20 cellular contexts compared by ENCODE assay signal in the genomic region with DNA sequence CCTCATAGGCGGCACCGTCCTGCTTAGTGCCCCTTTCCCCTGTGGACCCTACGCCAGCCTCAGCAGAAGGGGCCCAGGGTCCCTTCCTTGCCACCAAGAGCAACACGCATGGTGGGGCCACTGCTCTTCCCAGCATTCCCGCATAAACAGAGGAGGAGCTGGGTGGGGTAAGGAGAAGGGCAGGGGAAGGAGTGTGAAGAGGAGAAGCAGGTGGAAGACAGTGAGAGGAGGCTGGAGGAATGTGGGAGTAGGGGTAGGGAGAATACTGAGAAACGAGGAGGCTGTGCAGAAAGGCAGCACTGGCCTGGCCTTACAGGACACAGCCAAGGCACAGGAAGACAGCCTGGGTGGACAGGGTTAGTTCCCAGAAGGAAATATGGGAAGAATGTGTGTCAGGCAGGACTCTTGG. TPM values are rescaled to one million over a fixed set of nuclear protein-coding genes. Genes with fewer than 3 reads are reported as not detected.
DNase-seq lines count a peak whose midpoint lies in the region; ATAC-seq, FAIRE-seq and TF ChIP-seq lines count a peak whose summit lies in the region.
"Had no signal": no experiment of that assay in that cellular context is flagged by ENCODE, and none has a peak within 500 bp of the region (broad histone marks: within the 10 kb centered on the region; RNA-seq: fewer than 3 reads in every experiment).

No MANE protein-coding gene starts in this region.

- H3K27ac Mint-ChIP-seq in GM23338 (0 out of 2 replicates have a peak overlapping the region, but pooled peaks have one; percentile 77), naive B cell (peak overlapping the region in 2 of 6 donors; percentile 67 to 76)

- WGBS in A549 (ENCODE audit: missing lambda C conversion rate): 61% methylated on average over 6 of the region's 6 CpGs
- 73% methylated on average over 5 of the region's 6 CpGs; no CpG with 5 or more reads in 1 of the 2 experiments for WGBS in H1 (ENCODE audit: extremely low coverage in 1 of 2, insufficient coverage in 1 of 2, insufficient read length in 1 of 2, insufficient replicate concordance in 2 of 2, low coverage in 1 of 2, low lambda C conversion rate in 2 of 2, missing lambda C conversion rate in 1 of 2), 2 experiments

- DNase-seq in A549 (ENCODE audit: low read depth in 1 of 2, low spot score in 1 of 2): no peak
- peak; percentile 75 for DNase-seq in GM23338 (ENCODE audit: low spot score)
- peak in 1 of 2 experiments; percentile 54 for DNase-seq in H1 (ENCODE audit: low read depth in 1 of 2, low spot score in 2 of 2)
- DNase-seq in naive B cell: peak; percentile 19
- no peak for DNase-seq in kidney glomerular epithelial cell (lab: John Stamatoyannopoulos, UW)
- DNase-seq in effector CD4-positive, alpha-beta T cell: no peak
- DNase-seq: EL, KG1, NCI-H1048, NCI-H1436 treated with DMSO at 0.1 percent for 48 hours, NCI-H2029 treated with DMSO at 0.1 percent for 48 hours, NCI-H510A, NCI-H82, PC-9 had no signal

- H4K5ac ChIP-seq in H1 (ENCODE audit: insufficient read length, low read depth, low read length): peak overlapping the region; percentile 44

- H3F3A ChIP-seq in GM23338 (replicated peaks; ENCODE audit: low read depth): 0 out of 2 replicates have a peak, but pooled peaks cover 3% of the 10 kb centered on the region

- peak overlapping the region; percentile 69 for H2BK120ac ChIP-seq in H1 (replicated peaks; ENCODE audit: low read depth, low read length)

- H3K9me2 ChIP-seq in GM23338 (ENCODE audit: insufficient read depth): no peaks in the 10 kb centered on the region

- H3K9me3 Mint-ChIP-seq in GM23338: peaks cover 59% of the 10 kb centered on the region
- peaks cover 20 to 61% (median 49%) of the 10 kb centered on the region in 7 donors for H3K9me3 Mint-ChIP-seq in naive B cell

- CTCF ChIA-PET in A549 (lab: Yijun Ruan, JAX) (no interaction called here), H1 (lab: Charles Lee; ENCODE audit: partially characterized antibody) (interaction anchor here (0.7 to 1.2 kb wide), 4 partner anchors 10 to 303 kb away, joined by 3 to 4 read pairs (median 3); no protein-coding TSS in a partner anchor)

- no peak overlapping the region; the same call in 1 of the 2 replicates for H2AK5ac ChIP-seq in H1 (ENCODE audit: low read depth, low read length)

- H3K4me3 ChIP-seq in A549: no peak overlapping the region
- peak overlapping the region; percentile 15; the same call in 1 of the 2 replicates for H3K4me3 ChIP-seq in GM23338
- no peak overlapping the region for H3K4me3 ChIP-seq in H1 (ENCODE audit: extremely low read depth in 1 of 4, insufficient read depth in 2 of 4, low read depth in 3 of 4, low read length in 4 of 4)
- H3K4me3 ChIP-seq: BLaER1 treated with 17β-estradiol and CSF1 and Interleukin-3, amounts not matched to agents 10 nM and 100 nM; HAP-1; PC-9 had no signal

- H3K4me2 ChIP-seq in A549 (no peak overlapping the region), GM23338 (peak overlapping the region; percentile 59), H1 (ENCODE audit: insufficient read depth in 1 of 2, low read depth in 2 of 2, low read length in 2 of 2) (peak overlapping the region; percentile 3 to 15; a peak in 1 of 4 replicates)
- H3K4me2 ChIP-seq: BLaER1 treated with 17β-estradiol and CSF1 and Interleukin-3, amounts not matched to agents 10 nM and 100 nM; PC-9 had no signal

- no peak for TF ChIP-seq POLR2A in A549 (IDR thresholded peaks at IDR 0.05; ENCODE audit: low read length)
- no peak for TF ChIP-seq POLR2A in H1 (IDR thresholded peaks at IDR 0.05; ENCODE audit: control extremely low read depth in 1 of 2, low read depth in 2 of 2, low read length in 2 of 2)

- H3K4me1 Mint-ChIP-seq in GM23338 (peaks cover 12% of the 10 kb centered on the region), naive B cell (no peaks in the 10 kb centered on the region)

- H2BK15ac ChIP-seq in H1 (ENCODE audit: low read length): 0 out of 2 replicates have a peak overlapping the region, but pooled peaks have one; percentile 61

- no peaks in the 10 kb centered on the region for H4K20me1 ChIP-seq in GM23338 (replicated peaks; ENCODE audit: insufficient read depth)
- no peaks in the 10 kb centered on the region for H4K20me1 ChIP-seq in H1 (replicated peaks in 1 of 2; ENCODE audit: control insufficient read depth in 1 of 2, insufficient read depth in 2 of 2, low read length in 2 of 2)
- H4K20me1 ChIP-seq: BLaER1 treated with 17β-estradiol and CSF1 and Interleukin-3, amounts not matched to agents 10 nM and 100 nM had no signal

- H4K91ac ChIP-seq in H1 (replicated peaks; ENCODE audit: insufficient read length, low read length): peak overlapping the region; percentile 75

- H3K56ac ChIP-seq in H1 (replicated peaks; ENCODE audit: insufficient read length, low read depth, low read length): no peak overlapping the region

- H4K8ac ChIP-seq in H1 (ENCODE audit: extremely low read depth, insufficient read depth, low read length): peak overlapping the region; percentile 47

- peak overlapping the region; percentile 92; the same call in 1 of the 2 replicates for H2BK5ac ChIP-seq in H1 (ENCODE audit: low read depth, low read length)

- H3K9ac ChIP-seq in H1 (replicated peaks in 1 of 4; ENCODE audit: extremely low read depth in 1 of 4, low read depth in 3 of 4, low read length in 3 of 4): no peak overlapping the region
- H3K9ac ChIP-seq: BLaER1 treated with 17β-estradiol and CSF1 and Interleukin-3, amounts not matched to agents 10 nM and 100 nM had no signal

- TF ChIP-seq EP300 in A549 (IDR thresholded peaks at IDR 0.05) (no peak), H1 (IDR thresholded peaks at IDR 0.05; ENCODE audit: borderline replicate concordance in 1 of 2, low read depth in 2 of 2, low read length in 2 of 2) (no peak)

- no peak overlapping the region for H3K4me3 Mint-ChIP-seq in GM23338
- no peak overlapping the region for H3K4me3 Mint-ChIP-seq in naive B cell

- no peaks in the 10 kb centered on the region for H3K79me1 ChIP-seq in H1 (ENCODE audit: low read depth, low read length)

- TF ChIP-seq RAD21 in A549 (conservative IDR thresholded peaks at IDR 0.05 in 1 of 2, IDR thresholded peaks at IDR 0.05 in 1 of 2) (no peak), H1 (IDR thresholded peaks at IDR 0.05 in 1 of 2, conservative IDR thresholded peaks at IDR 0.05 in 1 of 2; ENCODE audit: low read depth in 2 of 2, low read length in 2 of 2) (no peak)

- TF ChIP-seq CTCF in A549 (IDR thresholded peaks at IDR 0.05) (no peak), GM23338 (conservative IDR thresholded peaks at IDR 0.05; ENCODE audit: low read depth in 2 of 2) (no peak), H1 (IDR thresholded peaks at IDR 0.05; ENCODE audit: control extremely low read depth in 1 of 3, insufficient read depth in 1 of 3, low read depth in 1 of 3, low read length in 3 of 3) (no peak)

- H3K27ac ChIP-seq in A549 (no peak overlapping the region), GM23338 (ENCODE audit: low read depth) (peak overlapping the region; percentile 81), H1 (ENCODE audit: low read depth, low read length) (no peak overlapping the region; the same call in 1 of the 2 replicates)
- H3K27ac ChIP-seq: BLaER1 treated with 17β-estradiol and CSF1 and Interleukin-3, amounts not matched to agents 10 nM and 100 nM; PC-9 had no signal

- peak overlapping the region; percentile 81 for H3K4ac ChIP-seq in H1 (replicated peaks; ENCODE audit: insufficient read length, low read depth, low read length)

- H2AFZ ChIP-seq in GM23338: peak overlapping the region; percentile 35; the same call in 1 of the 2 replicates
- H2AFZ ChIP-seq in H1 (ENCODE audit: low read length): no peak overlapping the region
- H2AFZ ChIP-seq: PC-9 had no signal

- H3K18ac ChIP-seq in H1 (ENCODE audit: extremely low read depth, low read length): peak overlapping the region; percentile 94

- H3K27me3 ChIP-seq in GM23338 (ENCODE audit: insufficient read depth) (no peaks in the 10 kb centered on the region), H1 (replicated peaks in 1 of 4; ENCODE audit: control insufficient read depth in 3 of 4, extremely low read depth in 1 of 4, insufficient read depth in 3 of 4, low read length in 3 of 4) (no peaks in the 10 kb centered on the region)
- H3K27me3 ChIP-seq: BLaER1 treated with 17β-estradiol and CSF1 and Interleukin-3, amounts not matched to agents 10 nM and 100 nM had no signal

- H3K23ac ChIP-seq in H1 (ENCODE audit: insufficient read length): no peak overlapping the region

- H3K9me3 ChIP-seq in A549 (peaks cover 85% of the 10 kb centered on the region), H1 (ENCODE audit: insufficient read depth in 2 of 2, low read depth in 1 of 2, low read length in 1 of 2) (peaks cover 9 to 15% of the 10 kb centered on the region in 2 experiments)

- H3K4me1 ChIP-seq in A549: no peaks in the 10 kb centered on the region
- peaks cover 10% of the 10 kb centered on the region for H3K4me1 ChIP-seq in GM23338 (ENCODE audit: insufficient read depth)
- H3K4me1 ChIP-seq in H1 (replicated peaks in 1 of 4; ENCODE audit: control insufficient read depth in 3 of 4, insufficient read depth in 4 of 4, low read length in 3 of 4): peaks cover 0 to 11% (median 8%) of the 10 kb centered on the region in 4 experiments; a peak in 4 of 7 replicates
- H3K4me1 ChIP-seq: BLaER1 treated with 17β-estradiol and CSF1 and Interleukin-3, amounts not matched to agents 10 nM and 100 nM; HAP-1 had no signal

- peaks cover 17% of the 10 kb centered on the region for H3K36me3 ChIP-seq in GM23338 (ENCODE audit: insufficient read depth)
- peaks cover 10 to 27% (median 19%) of the 10 kb centered on the region in 4 experiments; a peak in 6 of 8 replicates for H3K36me3 ChIP-seq in H1 (ENCODE audit: control insufficient read depth in 2 of 4, insufficient read depth in 4 of 4, low read length in 3 of 4)

- ATAC-seq in A549 (peak; percentile 30 to 45; a peak in 3 of 6 replicates), GM23338 (peak; percentile 86), naive B cell (ENCODE audit: low read depth in 2 of 2) (no peak), GM21737 (IDR thresholded peaks at IDR 0.05; ENCODE audit: unreplicated experiment) (no peak), HG02981 (IDR thresholded peaks at IDR 0.05; ENCODE audit: unreplicated experiment) (no peak)

- H3K79me2 ChIP-seq in GM23338 (replicated peaks; ENCODE audit: insufficient read depth) (no peaks in the 10 kb centered on the region), H1 (ENCODE audit: control insufficient read depth in 1 of 2, insufficient read depth in 2 of 2, low read length in 2 of 2) (no peaks in the 10 kb centered on the region)

- H3K27me3 Mint-ChIP-seq in GM23338 (ENCODE audit: insufficient read depth, low read depth, poor library complexity) (peaks cover 13% of the 10 kb centered on the region), naive B cell (no peaks in the 10 kb centered on the region)

- FAIRE-seq in A549 (lab: Jason Lieb, UNC) (no peak), H1 (lab: Jason Lieb, UNC) (no peak)
- FAIRE-seq: A204.1, GM19239 had no signal

- H2BK20ac ChIP-seq in H1 (ENCODE audit: low read length): peak overlapping the region; percentile 17; the same call in 1 of the 2 replicates

- H2BK12ac ChIP-seq in H1 (ENCODE audit: low read depth, low read length): peak overlapping the region; percentile 60; the same call in 1 of the 2 replicates

- H3K14ac ChIP-seq in H1 (ENCODE audit: insufficient read length): no peak overlapping the region

- H3K36me3 Mint-ChIP-seq in GM23338 (ENCODE audit: low read depth): peaks cover 49% of the 10 kb centered on the region
- peaks cover 21 to 42% of the 10 kb centered on the region in 2 donors for H3K36me3 Mint-ChIP-seq in naive B cell

- 0 out of 2 replicates have a peak, but pooled peaks cover 4% of the 10 kb centered on the region for H3K23me2 ChIP-seq in H1 (ENCODE audit: low read depth, low read length)

- POLR2A ChIA-PET in A549 (lab: Yijun Ruan, JAX) (no interaction called here), H1 (lab: Charles Lee; ENCODE audit: partially characterized antibody) (interaction anchor here (0.9 to 2.3 kb wide), 7 partner anchors 8 to 201 kb away, joined by 3 to 14 read pairs (median 4); no protein-coding TSS in a partner anchor)

RNA-seq across cellular contexts. Expression of gene ZNF331, which starts 43.9 kb away (rescaled TPM):
- 18.1 and 19.2 TPM in 2 replicates for polyA plus RNA-seq in A549 (2011; rRNA removed)
- 17.2 and 20.1 TPM in 2 replicates for polyA plus RNA-seq in A549 (2012; cell fraction: cytosol; rRNA removed)
- 75.8 and 108 TPM in 2 replicates for polyA plus RNA-seq in A549 (2012; cell fraction: nucleus; rRNA removed)
- polyA plus RNA-seq in A549 (2017; fragmentation: RNase III; extraction: RNeasy Plus Mini Kit Qiagen cat#74134 plus additional on column Dnase treatment): 14.5 to 16.3 TPM (median 16.0 TPM) in 3 replicates
- 17.1 and 20.7 TPM in 2 replicates for polyA minus RNA-seq in A549 (2011; rRNA and poly(A)+ RNA removed)
- total RNA-seq in GM23338 (2014; rRNA removed; shearing (Covaris generic)): 33.7 and 36.2 TPM in 2 replicates
- 32.7 and 46.5 TPM in 2 replicates for polyA plus RNA-seq in GM23338 (2016; fragmentation: Nextera tagmentation; extraction: Ambion mirVana)
- 36.7 and 44.1 TPM in 2 replicates for total RNA-seq in H1 (2021; fragmentation: NEBNext Ultra II Directional; extraction: Animal tissue kit (Norgen Biotek cat#: 25700))
- 30.0 and 43.7 TPM in 2 replicates for polyA plus RNA-seq in H1 (2011; rRNA removed)
- 62.0 TPM for polyA plus RNA-seq in H1 (2011; cell fraction: cytosol; rRNA removed)
- 81.9 TPM for polyA plus RNA-seq in H1 (2011; cell fraction: nucleus; rRNA removed)
- polyA plus RNA-seq in H1 (2012, experiment 1 of 2): 39.8 to 55.6 TPM (median 46.6 TPM) in 4 replicates
- polyA plus RNA-seq in H1 (2012, experiment 2 of 2): 4.6 TPM
- polyA plus RNA-seq in H1 (2013, experiment 1 of 2): 30.5 TPM
- polyA plus RNA-seq in H1 (2013, experiment 2 of 2): 26.8 TPM
- polyA minus RNA-seq in H1 (2011; rRNA and poly(A)+ RNA removed): 34.3 and 35.5 TPM in 2 replicates
- polyA minus RNA-seq in H1 (2011; cell fraction: cytosol; rRNA and poly(A)+ RNA removed): 22.2 TPM
- polyA minus RNA-seq in H1 (2011; cell fraction: nucleus; rRNA and poly(A)+ RNA removed): 48.1 TPM
- polyA plus RNA-seq in naive B cell (ENCODE audit: low read depth in 6 of 6): 100 to 1,000 TPM in 2 of 6 donors, 10 to 100 TPM in 4; 35.2 to 141 (median 72.8) TPM

RNA-seq across cellular contexts. Expression of gene DPRX, which starts 49.9 kb away (rescaled TPM):
- polyA plus RNA-seq in A549 (2011; rRNA removed) (not detected in 2 replicates), A549 (2017; fragmentation: RNase III; extraction: RNeasy Plus Mini Kit Qiagen cat#74134 plus additional on column Dnase treatment) (not detected in 3 replicates), GM23338 (2016; fragmentation: Nextera tagmentation; extraction: Ambion mirVana) (not detected in 2 replicates), H1 (2011; rRNA removed) (not detected in 2 replicates), naive B cell (ENCODE audit: low read depth in 6 of 6) (not detected)
- polyA plus RNA-seq in A549 (2012; cell fraction: cytosol; rRNA removed): not detected in 2 replicates
- polyA plus RNA-seq in A549 (2012; cell fraction: nucleus; rRNA removed): not detected in 2 replicates
- not detected in 2 replicates for polyA minus RNA-seq in A549 (2011; rRNA and poly(A)+ RNA removed)
- total RNA-seq in GM23338 (2014; rRNA removed; shearing (Covaris generic)): not detected in 2 replicates
- total RNA-seq in H1 (2021; fragmentation: NEBNext Ultra II Directional; extraction: Animal tissue kit (Norgen Biotek cat#: 25700)): not detected in 2 replicates
- not detected for polyA plus RNA-seq in H1 (2011; cell fraction: cytosol; rRNA removed)
- not detected for polyA plus RNA-seq in H1 (2011; cell fraction: nucleus; rRNA removed)
- polyA plus RNA-seq in H1 (2012, experiment 1 of 2): not detected in 4 replicates
- not detected for polyA plus RNA-seq in H1 (2012, experiment 2 of 2)
- 0.10 TPM for polyA plus RNA-seq in H1 (2013, experiment 1 of 2)
- not detected for polyA plus RNA-seq in H1 (2013, experiment 2 of 2)
- not detected in 2 replicates for polyA minus RNA-seq in H1 (2011; rRNA and poly(A)+ RNA removed)
- polyA minus RNA-seq in H1 (2011; cell fraction: cytosol; rRNA and poly(A)+ RNA removed): not detected
- polyA minus RNA-seq in H1 (2011; cell fraction: nucleus; rRNA and poly(A)+ RNA removed): not detected
- total RNA-seq: PC-9 had no signal

Comparison
In these comparisons a context has a peak if more than half of its experiments do, and no peak if none do; other contexts are left out.
1. ATAC-seq: peak in A549 (2 of 2) and GM23338 (single experiment); none in naive B cell (0 of 2), GM21737 (single experiment) and HG02981 (single experiment).
2. DNase-seq: peak in GM23338 (single experiment) and naive B cell (single experiment); none in A549 (0 of 2), kidney glomerular epithelial cell (single experiment) and effector CD4-positive, alpha-beta T cell (single experiment).
3. Of the 18 proteins assayed by ChIP-seq in both H1 and A549: peak only in H1: E2F6 and MAX; only in A549: none; in both: none; in neither: 16.